Comparison of ENCODE assay signal across 14 cellular contexts in the genomic region with DNA sequence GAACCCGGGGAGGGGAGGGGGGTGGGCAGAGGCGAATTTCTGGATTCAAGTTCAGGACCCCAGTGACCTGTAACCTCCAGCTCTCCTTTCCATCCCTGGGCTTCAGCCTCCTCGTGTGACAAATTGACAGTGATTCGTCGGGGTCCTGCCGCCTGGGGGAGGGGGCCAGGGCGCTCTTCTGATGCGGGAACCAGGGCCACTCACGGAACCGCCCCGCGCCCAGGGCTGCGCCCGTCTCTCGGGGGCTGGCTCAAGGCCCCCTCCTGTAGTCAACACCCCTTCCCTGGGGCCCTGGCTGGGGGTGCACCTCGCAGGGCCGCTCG.
DNase-seq lines count a peak whose midpoint lies in the region; ATAC-seq, FAIRE-seq and TF ChIP-seq lines count a peak whose summit lies in the region.
"Had no signal": no experiment of that assay in that cellular context is flagged by ENCODE, and none has a peak within 500 bp of the region (broad histone marks: within the 10 kb centered on the region; RNA-seq: fewer than 3 reads in every experiment).

No MANE protein-coding gene starts in this region.

- H2AFZ ChIP-seq in keratinocyte (ENCODE audit: control insufficient read depth, low read length): no peak overlapping the region

- intact Hi-C loops in ascending aorta (cut with DNase I): no loop called here

- H3K4me3 ChIP-seq in H7 (ENCODE audit: insufficient read depth, low read depth, low read length) (peak overlapping the region; percentile 49), ascending aorta (peak overlapping the region; percentile 62 to 74), keratinocyte (ENCODE audit: control insufficient read depth in 2 of 3, extremely low read depth in 1 of 3, insufficient read depth in 2 of 3, low read depth in 1 of 3, low read length in 3 of 3) (peak overlapping the region in 2 of 3 experiments; percentile 24 to 38), suprapubic skin (peak overlapping the region; percentile 33)

- H3K9me3 ChIP-seq in ascending aorta (no peaks in the 10 kb centered on the region), keratinocyte (ENCODE audit: control insufficient read depth, low read depth, low read length) (no peaks in the 10 kb centered on the region), suprapubic skin (no peaks in the 10 kb centered on the region)
- H3K9me3 ChIP-seq: BE2C, left lung had no signal

- no peaks in the 10 kb centered on the region for H3K36me3 ChIP-seq in H7 (replicated peaks; ENCODE audit: control insufficient read depth, insufficient read depth, low read length)
- no peaks in the 10 kb centered on the region for H3K36me3 ChIP-seq in ascending aorta
- H3K36me3 ChIP-seq in keratinocyte (ENCODE audit: control insufficient read depth in 2 of 2, extremely low read depth in 1 of 2, insufficient read depth in 2 of 2, low read length in 2 of 2): no peaks in the 10 kb centered on the region
- H3K36me3 ChIP-seq in suprapubic skin: no peaks in the 10 kb centered on the region
- H3K36me3 ChIP-seq: BE2C, left lung had no signal

- no peak for ATAC-seq in GM18907 (IDR thresholded peaks at IDR 0.05; ENCODE audit: unreplicated experiment)
- ATAC-seq: left lung; stimulated activated memory B cell treated with anti-CD40 and anti-IgM and Interleukin-4, amounts not matched to agents 10 μg/mL and 1 μg/mL and 100 μg/mL, for 72 hours had no signal

- TF ChIP-seq POLR2A in suprapubic skin (IDR thresholded peaks at IDR 0.05): no peak

- H3K9me1 ChIP-seq in keratinocyte (ENCODE audit: control insufficient read depth, extremely low read depth, insufficient read depth, low read length): no peaks in the 10 kb centered on the region

- H3K4me2 ChIP-seq in keratinocyte (ENCODE audit: control insufficient read depth, extremely low read depth, insufficient read depth, low read depth, low read length): peak overlapping the region; percentile 58

- DNase-seq in H7: peak; percentile 68
- DNase-seq in ascending aorta (ENCODE audit: low spot score in 2 of 2): no peak
- no peak for DNase-seq in keratinocyte (ENCODE audit: low read depth, low spot score)
- no peak for DNase-seq in suprapubic skin (ENCODE audit: low spot score in 2 of 2)
- DNase-seq in effector CD4-positive, alpha-beta T cell: no peak
- no peak for DNase-seq in iPS-NIHi7 (ENCODE audit: extremely low spot score)
- DNase-seq: activated naive CD4-positive, alpha-beta T cell; BE2C; GOT3; NCI-H1436 treated with DMSO at 0.1 percent for 48 hours; NCI-H446 had no signal

- H3K4me1 ChIP-seq in ascending aorta (peaks cover 16 to 77% of the 10 kb centered on the region in 2 donors), keratinocyte (ENCODE audit: control insufficient read depth, extremely low read depth, insufficient read depth, low read length) (no peaks in the 10 kb centered on the region), suprapubic skin (peaks cover 11% of the 10 kb centered on the region)

- FAIRE-seq in keratinocyte (lab: Jason Lieb, UNC): no peak

- TF ChIP-seq CTCF in ascending aorta (IDR thresholded peaks at IDR 0.05) (no peak), keratinocyte (optimal IDR thresholded peaks at IDR 0.05 in 1 of 3, IDR thresholded peaks at IDR 0.05 in 1 of 3, conservative IDR thresholded peaks at IDR 0.05 in 1 of 3; ENCODE audit: extremely low read depth in 1 of 3, insufficient read depth in 2 of 3, low read length in 3 of 3) (no peak), suprapubic skin (IDR thresholded peaks at IDR 0.05) (no peak)

- H3K27ac ChIP-seq in ascending aorta (peak overlapping the region; percentile 87 to 98), keratinocyte (ENCODE audit: control insufficient read depth, insufficient read depth, low read length) (no peak overlapping the region), suprapubic skin (no peak overlapping the region)
- H3K27ac ChIP-seq: left lung had no signal

- no peaks in the 10 kb centered on the region for H3K79me2 ChIP-seq in keratinocyte (ENCODE audit: control insufficient read depth, insufficient read depth, low read length)

- H3K27me3 ChIP-seq in H7 (ENCODE audit: control insufficient read depth, insufficient read depth, low read length) (peaks cover 52% of the 10 kb centered on the region), ascending aorta (no peaks in the 10 kb centered on the region), keratinocyte (ENCODE audit: control insufficient read depth, extremely low read depth, insufficient read depth, low read length) (peaks cover 54% of the 10 kb centered on the region), suprapubic skin (peaks cover 86% of the 10 kb centered on the region)

- dilution Hi-C loops in keratinocyte (cut with MboI; ENCODE audit: extremely low pct_ligation_motif_present, low sequenced_read_pairs): no loop called here

- WGBS in suprapubic skin: 0% methylated on average over 4 of the region's 18 CpGs

- no peak overlapping the region for H3K9ac ChIP-seq in keratinocyte (ENCODE audit: control insufficient read depth, extremely low read depth, insufficient read depth, low read length)

- no peaks in the 10 kb centered on the region for H4K20me1 ChIP-seq in keratinocyte (ENCODE audit: control insufficient read depth, extremely low read depth, insufficient read depth, low read length)

- no peak for TF ChIP-seq EP300 in suprapubic skin (IDR thresholded peaks at IDR 0.05)

Comparison
In these comparisons a context has a peak if more than half of its experiments do, and no peak if none do; other contexts are left out.
1. H3K27ac ChIP-seq: peak in ascending aorta (2 of 2); none in keratinocyte (single experiment) and suprapubic skin (single experiment).
2. Peak in every context shown above with its lines, with median percentiles within 50 percentile points of each other: H3K4me3 ChIP-seq.